ENCODE assay signal across 1 cellular context in genomic region chr7:41881313-41882130, GRCh38.
A peak's percentile ranks its signal among the peaks of the same experiment; 100 is the strongest.
TF ChIP-seq lines count a peak whose summit lies in the region.

No MANE protein-coding gene starts in this region.

TF ChIP-seq in GM12878, 131 proteins besides CTCF, POLR2A, EP300 and RAD21 (continued from another document):
- TF ChIP-seq CREB1 (IDR thresholded peaks at IDR 0.05; ENCODE audit: low read depth) (peak; percentile 95), NFIC (IDR thresholded peaks at IDR 0.05; ENCODE audit: low read depth, low read length) (peak; percentile 99), HDAC6 (IDR thresholded peaks at IDR 0.05; ENCODE audit: unreplicated experiment) (no peak), FOXM1 (IDR thresholded peaks at IDR 0.05; ENCODE audit: low read depth, low read length) (peak; percentile 99), POLR2AphosphoS2 (IDR thresholded peaks at IDR 0.05; ENCODE audit: low read depth, low read length) (no peak), RELB (IDR thresholded peaks at IDR 0.05; ENCODE audit: low read depth) (peak; percentile 98), BCL3 (IDR thresholded peaks at IDR 0.05; ENCODE audit: borderline replicate concordance, insufficient read depth, low read depth, low read length, poor library complexity, severe bottlenecking) (peak; percentile 76), SP1 (IDR thresholded peaks at IDR 0.05; ENCODE audit: low read depth, low read length) (peak; percentile 75), ATF2 (IDR thresholded peaks at IDR 0.05; ENCODE audit: low read length) (peak; percentile 99), CBX5 (IDR thresholded peaks at IDR 0.05; ENCODE audit: low read depth) (peak; percentile 97), CREM (IDR thresholded peaks at IDR 0.05; ENCODE audit: low read depth) (peak; percentile 97), RUNX3 (IDR thresholded peaks at IDR 0.05; ENCODE audit: low read length) (peak; percentile 99), NRF1 (conservative IDR thresholded peaks at IDR 0.05; ENCODE audit: low read depth, low read length) (no peak), HCFC1 (IDR thresholded peaks at IDR 0.05; ENCODE audit: low read length) (no peak), SIN3A (IDR thresholded peaks at IDR 0.05; ENCODE audit: low read depth, low read length) (no peak), NR2C1 (IDR thresholded peaks at IDR 0.05) (peak; percentile 81), NFXL1 (IDR thresholded peaks at IDR 0.05; ENCODE audit: borderline replicate concordance) (no peak), HDGF (IDR thresholded peaks at IDR 0.05) (no peak), KAT2A (conservative IDR thresholded peaks at IDR 0.05; ENCODE audit: control insufficient read depth, low read depth, low read length) (no peak), GABPA (IDR thresholded peaks at IDR 0.05; ENCODE audit: low read depth) (peak; percentile 76), ELK1 (IDR thresholded peaks at IDR 0.05; ENCODE audit: low read depth, low read length) (peak; percentile 60), CHD2 (IDR thresholded peaks at IDR 0.05; ENCODE audit: borderline replicate concordance, low read depth, low read length) (peak; percentile 82), ZNF24 (IDR thresholded peaks at IDR 0.05) (no peak), ZBTB33 (IDR thresholded peaks at IDR 0.05) (no peak), JUND (IDR thresholded peaks at IDR 0.05; ENCODE audit: low read depth, low read length) (peak; percentile 86), ZBTB11 (CRISPR knock-in tag; IDR thresholded peaks at IDR 0.05) (no peak), SUPT20H (IDR thresholded peaks at IDR 0.05; ENCODE audit: borderline replicate concordance, control insufficient read depth, low read depth, low read length) (no peak), ZNF274 (IDR thresholded peaks at IDR 0.05; ENCODE audit: insufficient read depth, insufficient read length) (no peak), MYC (IDR thresholded peaks at IDR 0.05; ENCODE audit: insufficient read depth, insufficient read length, insufficient replicate concordance, low read length, severe bottlenecking) (no peak), RBBP5 (conservative IDR thresholded peaks at IDR 0.05) (no peak), STAT3 (IDR thresholded peaks at IDR 0.05; ENCODE audit: low read depth, low read length) (peak; percentile 99), KDM1A (IDR thresholded peaks at IDR 0.05; ENCODE audit: borderline replicate concordance) (no peak), ZBTB40 (IDR thresholded peaks at IDR 0.05; ENCODE audit: borderline replicate concordance) (peak; percentile 59; the same call in 1 of the 2 replicates)
- TF ChIP-seq, protein P1, sequence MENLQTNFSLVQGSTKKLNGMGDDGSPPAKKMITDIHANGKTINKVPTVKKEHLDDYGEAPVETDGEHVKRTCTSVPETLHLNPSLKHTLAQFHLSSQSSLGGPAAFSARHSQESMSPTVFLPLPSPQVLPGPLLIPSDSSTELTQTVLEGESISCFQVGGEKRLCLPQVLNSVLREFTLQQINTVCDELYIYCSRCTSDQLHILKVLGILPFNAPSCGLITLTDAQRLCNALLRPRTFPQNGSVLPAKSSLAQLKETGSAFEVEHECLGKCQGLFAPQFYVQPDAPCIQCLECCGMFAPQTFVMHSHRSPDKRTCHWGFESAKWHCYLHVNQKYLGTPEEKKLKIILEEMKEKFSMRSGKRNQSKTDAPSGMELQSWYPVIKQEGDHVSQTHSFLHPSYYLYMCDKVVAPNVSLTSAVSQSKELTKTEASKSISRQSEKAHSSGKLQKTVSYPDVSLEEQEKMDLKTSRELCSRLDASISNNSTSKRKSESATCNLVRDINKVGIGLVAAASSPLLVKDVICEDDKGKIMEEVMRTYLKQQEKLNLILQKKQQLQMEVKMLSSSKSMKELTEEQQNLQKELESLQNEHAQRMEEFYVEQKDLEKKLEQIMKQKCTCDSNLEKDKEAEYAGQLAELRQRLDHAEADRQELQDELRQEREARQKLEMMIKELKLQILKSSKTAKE (IDR thresholded peaks at IDR 0.05; ENCODE audit: low read depth, poor library complexity, severe bottlenecking): peak; percentile 97
- TF ChIP-seq, protein P2, sequence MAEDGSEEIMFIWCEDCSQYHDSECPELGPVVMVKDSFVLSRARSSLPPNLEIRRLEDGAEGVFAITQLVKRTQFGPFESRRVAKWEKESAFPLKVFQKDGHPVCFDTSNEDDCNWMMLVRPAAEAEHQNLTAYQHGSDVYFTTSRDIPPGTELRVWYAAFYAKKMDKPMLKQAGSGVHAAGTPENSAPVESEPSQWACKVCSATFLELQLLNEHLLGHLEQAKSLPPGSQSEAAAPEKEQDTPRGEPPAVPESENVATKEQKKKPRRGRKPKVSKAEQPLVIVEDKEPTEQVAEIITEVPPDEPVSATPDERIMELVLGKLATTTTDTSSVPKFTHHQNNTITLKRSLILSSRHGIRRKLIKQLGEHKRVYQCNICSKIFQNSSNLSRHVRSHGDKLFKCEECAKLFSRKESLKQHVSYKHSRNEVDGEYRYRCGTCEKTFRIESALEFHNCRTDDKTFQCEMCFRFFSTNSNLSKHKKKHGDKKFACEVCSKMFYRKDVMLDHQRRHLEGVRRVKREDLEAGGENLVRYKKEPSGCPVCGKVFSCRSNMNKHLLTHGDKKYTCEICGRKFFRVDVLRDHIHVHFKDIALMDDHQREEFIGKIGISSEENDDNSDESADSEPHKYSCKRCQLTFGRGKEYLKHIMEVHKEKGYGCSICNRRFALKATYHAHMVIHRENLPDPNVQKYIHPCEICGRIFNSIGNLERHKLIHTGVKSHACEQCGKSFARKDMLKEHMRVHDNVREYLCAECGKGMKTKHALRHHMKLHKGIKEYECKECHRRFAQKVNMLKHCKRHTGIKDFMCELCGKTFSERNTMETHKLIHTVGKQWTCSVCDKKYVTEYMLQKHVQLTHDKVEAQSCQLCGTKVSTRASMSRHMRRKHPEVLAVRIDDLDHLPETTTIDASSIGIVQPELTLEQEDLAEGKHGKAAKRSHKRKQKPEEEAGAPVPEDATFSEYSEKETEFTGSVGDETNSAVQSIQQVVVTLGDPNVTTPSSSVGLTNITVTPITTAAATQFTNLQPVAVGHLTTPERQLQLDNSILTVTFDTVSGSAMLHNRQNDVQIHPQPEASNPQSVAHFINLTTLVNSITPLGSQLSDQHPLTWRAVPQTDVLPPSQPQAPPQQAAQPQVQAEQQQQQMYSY (CRISPR knock-in tag; IDR thresholded peaks at IDR 0.05): no peak
